Comparison of ENCODE assay signal across 14 cellular contexts in genomic region chr1:116834605-116835004, GRCh38.
"Had no signal": no experiment of that assay in that cellular context is flagged by ENCODE, and none has a peak within 500 bp of the region (broad histone marks: within the 10 kb centered on the region; RNA-seq: fewer than 3 reads in every experiment).

No MANE protein-coding gene starts in this region.

- H3K4me1 ChIP-seq: tibial nerve had no signal

- FAIRE-seq: bronchial epithelial cell, kidney had no signal

- H3K27ac ChIP-seq: dorsolateral prefrontal cortex, foreskin keratinocyte, heart left ventricle, neutrophil, tibial nerve had no signal

- H3K4me3 ChIP-seq: dorsolateral prefrontal cortex, heart left ventricle, smooth muscle cell, tibial nerve had no signal

- H3K36me3 ChIP-seq: heart left ventricle, neutrophil, tibial nerve had no signal

- ATAC-seq: foreskin keratinocyte, heart left ventricle, left ventricle myocardium superior had no signal

- H3K9me3 ChIP-seq: neutrophil had no signal

- DNase-seq: activated CD4-positive, alpha-beta memory T cell treated with anti-CD3 and anti-CD28 coated beads for 36 hours; activated CD4-positive, alpha-beta T cell treated with anti-CD3 and anti-CD28 coated beads for 1 hour; anterior cingulate cortex; dorsolateral prefrontal cortex; foreskin keratinocyte; heart left ventricle; kidney; left ventricle myocardium superior; right cardiac atrium; T-helper 9 cell had no signal

- H3K27me3 ChIP-seq: foreskin keratinocyte, heart left ventricle, tibial nerve had no signal
